In the genomic region with DNA sequence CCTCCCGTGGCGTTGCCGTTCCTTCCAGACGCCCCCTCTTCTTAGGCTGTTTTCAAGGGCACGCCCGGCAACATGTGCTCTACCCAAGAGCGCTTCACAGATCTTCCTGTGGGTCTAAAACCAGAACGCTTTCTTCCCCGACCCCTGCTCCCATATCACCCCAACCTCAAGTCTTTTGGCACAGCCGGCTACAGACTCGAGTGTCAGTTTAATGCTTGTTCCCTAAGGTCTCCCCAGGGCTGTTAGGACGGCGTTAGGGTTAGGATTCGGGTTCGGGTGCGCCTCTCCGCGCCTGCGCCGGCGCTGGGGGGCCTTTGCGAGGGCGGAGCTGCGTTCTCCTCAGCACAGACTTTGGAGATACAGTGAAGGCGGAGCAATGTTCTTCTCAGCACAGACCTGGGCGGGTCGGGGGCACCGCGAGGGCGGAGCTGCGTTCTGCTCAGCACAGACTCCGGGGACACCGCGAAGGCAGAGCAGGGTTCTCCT, we compare ENCODE assay signal across 8 cellular contexts.
A peak's percentile ranks its signal among the peaks of the same experiment; 100 is the strongest.
DNase-seq lines count a peak whose midpoint lies in the region; ATAC-seq, FAIRE-seq and TF ChIP-seq lines count a peak whose summit lies in the region.
"Not testable (repeated sequence)": the region's sequence is repeated elsewhere in the genome, so short reads cannot be mapped to it uniquely, and the experiment has no call there.

No MANE protein-coding gene starts in this region.

- peak; percentile 70 for DNase-seq in Jurkat, Clone E6-1 (ENCODE audit: low read depth, low spot score)
- DNase-seq in SK-N-MC (ENCODE audit: low read depth, low spot score) (peak; percentile 12), activated gamma-delta T cell treated with Interleukin-2 at 50 U/mL for 16 hours (peak; percentile 31), upper lobe of right lung (peak; percentile 77)
- not testable (repeated sequence) for DNase-seq in epithelial cell of proximal tubule (ENCODE audit: low read depth); HepG2 (ENCODE audit: low spot score)

- ATAC-seq in HepG2 (peak; percentile 75), upper lobe of right lung (peak; percentile 86)

- CTCF ChIA-PET in HepG2 (lab: Yijun Ruan, JAX; ENCODE audit: low intra/inter-chr PET ratio, low total read pairs) = interaction anchor here (0.7 to 2.0 kb wide), 5 partner anchors 30 to 648 kb away, joined by 3 to 23 read pairs (median 5); no protein-coding TSS in a partner anchor

- intact Hi-C loops in HepG2 (cut with micrococcal nuclease; ENCODE audit: unreplicated experiment) = loop anchor here (1.0 to 10.0 kb wide), 3 partner anchors 120 to 648 kb away; no protein-coding TSS in a partner anchor
- intact Hi-C loops in upper lobe of right lung (cut with DNase I) = not testable (repeated sequence)

- H3K4me3 ChIP-seq in GM08714 (ENCODE audit: low read length) = peak overlapping the region; percentile 57; the same call in 1 of the 2 replicates
- H3K4me3 ChIP-seq in Jurkat, Clone E6-1 (ENCODE audit: low read length) = peak overlapping the region; percentile 57
- H3K4me3 ChIP-seq in SK-N-MC = peak overlapping the region; percentile 87
- H3K4me3 ChIP-seq in epithelial cell of proximal tubule (ENCODE audit: low read depth, low read length) = peak overlapping the region; percentile 64
- H3K4me3 ChIP-seq in HepG2 (replicated peaks in 1 of 3; ENCODE audit: insufficient read depth in 1 of 3, low read depth in 2 of 3, low read length in 3 of 3) = peak overlapping the region; percentile 36 to 65 (median 36)
- peak overlapping the region; percentile 63 for H3K4me3 ChIP-seq in skeletal muscle satellite cell (ENCODE audit: low read length)
- H3K4me3 ChIP-seq in upper lobe of right lung = peak overlapping the region; percentile 43

- H3K79me2 ChIP-seq in HepG2 (ENCODE audit: insufficient read depth, low read length) = not testable (repeated sequence)

- H3K36me3 ChIP-seq in SK-N-MC (ENCODE audit: insufficient read depth, low read length); HepG2 (replicated peaks in 1 of 2; ENCODE audit: control insufficient read depth in 1 of 2, insufficient read depth in 2 of 2, low read length in 2 of 2); skeletal muscle satellite cell (ENCODE audit: insufficient read depth, low read length); upper lobe of right lung: not testable (repeated sequence)

- not testable (repeated sequence) for H3K27ac ChIP-seq in SK-N-MC; HepG2 (ENCODE audit: extremely low read length, insufficient read depth, low read length); upper lobe of right lung

- not testable (repeated sequence) for H2AFZ ChIP-seq in HepG2 (ENCODE audit: low read length)

- POLR2A ChIA-PET in HepG2 (lab: Yijun Ruan, JAX) = interaction anchor here (0.8 to 1.1 kb wide), 2 partner anchors 120 to 709 kb away, joined by 3 read pairs; a partner anchor contains a TSS

- not testable (repeated sequence) for H4K20me1 ChIP-seq in HepG2 (ENCODE audit: insufficient read depth, low read length)

- H3K27me3 ChIP-seq in HepG2 (ENCODE audit: control insufficient read depth in 1 of 2, insufficient read depth in 2 of 2, low read length in 2 of 2); skeletal muscle satellite cell (ENCODE audit: control insufficient read depth, insufficient read depth, low read length); upper lobe of right lung: not testable (repeated sequence)

- not testable (repeated sequence) for H3K4me1 ChIP-seq in HepG2 (ENCODE audit: insufficient read depth, low read length); skeletal muscle satellite cell (ENCODE audit: control insufficient read depth, insufficient read depth, low read length); upper lobe of right lung

- FAIRE-seq in HepG2 (lab: Jason Lieb, UNC) = not testable (repeated sequence)

- H3K4me2 ChIP-seq in HepG2 (ENCODE audit: low read depth, low read length) = peak overlapping the region; percentile 74
- peak overlapping the region; percentile 89 for H3K4me2 ChIP-seq in skeletal muscle satellite cell (ENCODE audit: low read length)

- TF ChIP-seq CTCF in epithelial cell of proximal tubule (conservative IDR thresholded peaks at IDR 0.05; ENCODE audit: low read depth, low read length); HepG2 (CRISPR knock-in tag; IDR thresholded peaks at IDR 0.05); upper lobe of right lung (IDR thresholded peaks at IDR 0.05): not testable (repeated sequence)

- TF ChIP-seq RAD21 in HepG2 (CRISPR knock-in tag; IDR thresholded peaks at IDR 0.05) = not testable (repeated sequence)

- not testable (repeated sequence) for BruUV-seq in HepG2 (replicated peaks; lab: Mats Ljungman, UMichigan)

- not testable (repeated sequence) for H3K9ac ChIP-seq in SK-N-MC (ENCODE audit: insufficient read length)
- H3K9ac ChIP-seq in HepG2 (ENCODE audit: insufficient read depth, low read depth, low read length) (peak overlapping the region; percentile 49; the same call in 1 of the 2 replicates), skeletal muscle satellite cell (ENCODE audit: low read depth, low read length) (peak overlapping the region; percentile 38)

- in situ Hi-C loops in HepG2 (cut with HindIII; ENCODE audit: extremely low pct_ligation_motif_present, low pct_unique_long_range_greater_than_20kb) = not testable (repeated sequence)

- WGBS in HepG2 (ENCODE audit: low lambda C conversion rate) = 29% methylated on average over 34 of the region's 34 CpGs

- not testable (repeated sequence) for TF ChIP-seq POLR2A in HepG2 (IDR thresholded peaks at IDR 0.05; ENCODE audit: insufficient read depth in 1 of 2, low read depth in 2 of 2, low read length in 2 of 2)

- H3K9me3 ChIP-seq in SK-N-MC (ENCODE audit: low read depth, low read length); HepG2 (ENCODE audit: low read length); skeletal muscle satellite cell (replicated peaks; ENCODE audit: low read length); upper lobe of right lung: not testable (repeated sequence)

- not testable (repeated sequence) for TF ChIP-seq EP300 in HepG2 (IDR thresholded peaks at IDR 0.05; ENCODE audit: low read depth in 2 of 2, low read length in 2 of 2); HepG2 (CRISPR knock-in tag; IDR thresholded peaks at IDR 0.05; ENCODE audit: borderline replicate concordance)

TF ChIP-seq in HepG2, 621 proteins besides CTCF, POLR2A, EP300 and RAD21:
- 0 out of 2 replicates have a peak, but pooled peaks have one; percentile 37 for TF ChIP-seq SP4 (CRISPR knock-in tag; IDR thresholded peaks at IDR 0.05)
- TF ChIP-seq ZEB1 (IDR thresholded peaks at IDR 0.05; ENCODE audit: insufficient replicate concordance, low read depth) = peak; percentile 26
- 0 out of 2 replicates have a peak, but pooled peaks have one; percentile 21 for TF ChIP-seq DMAP1 (CRISPR knock-in tag; IDR thresholded peaks at IDR 0.05)
- 0 out of 2 replicates have a peak, but pooled peaks have one; percentile 2 for TF ChIP-seq NRL (CRISPR knock-in tag; IDR thresholded peaks at IDR 0.05; ENCODE audit: borderline replicate concordance)
- TF ChIP-seq NFKB2 (CRISPR knock-in tag; IDR thresholded peaks at IDR 0.05; ENCODE audit: borderline replicate concordance) = peak; percentile 33; the same call in 1 of the 2 replicates
- TF ChIP-seq HNRNPLL (IDR thresholded peaks at IDR 0.05; ENCODE audit: low read depth, low read length, poor library complexity, severe bottlenecking) = peak; percentile 22
- TF ChIP-seq, protein P1, sequence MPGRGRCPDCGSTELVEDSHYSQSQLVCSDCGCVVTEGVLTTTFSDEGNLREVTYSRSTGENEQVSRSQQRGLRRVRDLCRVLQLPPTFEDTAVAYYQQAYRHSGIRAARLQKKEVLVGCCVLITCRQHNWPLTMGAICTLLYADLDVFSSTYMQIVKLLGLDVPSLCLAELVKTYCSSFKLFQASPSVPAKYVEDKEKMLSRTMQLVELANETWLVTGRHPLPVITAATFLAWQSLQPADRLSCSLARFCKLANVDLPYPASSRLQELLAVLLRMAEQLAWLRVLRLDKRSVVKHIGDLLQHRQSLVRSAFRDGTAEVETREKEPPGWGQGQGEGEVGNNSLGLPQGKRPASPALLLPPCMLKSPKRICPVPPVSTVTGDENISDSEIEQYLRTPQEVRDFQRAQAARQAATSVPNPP (CRISPR knock-in tag; IDR thresholded peaks at IDR 0.05) = 0 out of 2 replicates have a peak, but pooled peaks have one; percentile 1
- 0 out of 2 replicates have a peak, but pooled peaks have one; percentile 34 for TF ChIP-seq ZNF572 (CRISPR knock-in tag; IDR thresholded peaks at IDR 0.05)

Comparison
In these comparisons a context has a peak if more than half of its experiments do, and no peak if none do; other contexts are left out.
1. H3K4me3 ChIP-seq: peak in every context shown above with its lines; median percentile 87 in SK-N-MC; 64 in epithelial cell of proximal tubule; 63 in skeletal muscle satellite cell; 57 in GM08714; 57 in Jurkat, Clone E6-1; 43 in upper lobe of right lung; 36 in HepG2.